ENCODE assay signal across 1 cellular context in genomic region chr10:103691267-103691666, GRCh38.
TF ChIP-seq lines count a peak whose summit lies in the region.

No MANE protein-coding gene starts in this region.

TF ChIP-seq in IMR-90, 13 proteins besides CTCF, POLR2A, EP300 and RAD21 (continued from another document):
- TF ChIP-seq USF2 (IDR thresholded peaks at IDR 0.05; ENCODE audit: low read depth, low read length) = no peak
- no peak for TF ChIP-seq CEBPB (IDR thresholded peaks at IDR 0.05; ENCODE audit: low read depth, low read length)
- TF ChIP-seq RFX5 (IDR thresholded peaks at IDR 0.05; ENCODE audit: low read depth, low read length) = no peak
TF ChIP-seq in IMR-90: peak in this region for 0.
